ENCODE assay signal across 9 cellular contexts in genomic region chr21:35428489-35428888, GRCh38.
DNase-seq lines count a peak whose midpoint lies in the region; ATAC-seq and TF ChIP-seq lines count a peak whose summit lies in the region.
"Had no signal": no experiment of that assay in that cellular context is flagged by ENCODE, and none has a peak within 500 bp of the region (broad histone marks: within the 10 kb centered on the region; RNA-seq: fewer than 3 reads in every experiment).

No MANE protein-coding gene starts in this region.

- H3K27me3 ChIP-seq in left lung (peaks cover 0 to 20% of the 10 kb centered on the region in 2 donors), MG63 (no peaks in the 10 kb centered on the region), Karpas-422 (ENCODE audit: low read length) (no peaks in the 10 kb centered on the region)

- H3K9me3 Mint-ChIP-seq in activated naive CD8-positive, alpha-beta T cell treated with anti-CD3 and anti-CD28 coated beads for 36 hours: peaks cover 13% of the 10 kb centered on the region

- peak overlapping the region; percentile 76 for H3K27ac Mint-ChIP-seq in activated naive CD8-positive, alpha-beta T cell treated with anti-CD3 and anti-CD28 coated beads for 36 hours
- H3K27ac Mint-ChIP-seq: memory B cell had no signal

- H3K9me3 ChIP-seq in left lung: peaks cover 0 to 22% of the 10 kb centered on the region in 2 donors
- no peaks in the 10 kb centered on the region for H3K9me3 ChIP-seq in MG63
- no peaks in the 10 kb centered on the region for H3K9me3 ChIP-seq in Karpas-422 (ENCODE audit: low read length)

- H3K36me3 ChIP-seq in left lung (no peaks in the 10 kb centered on the region), MG63 (no peaks in the 10 kb centered on the region), Karpas-422 (ENCODE audit: insufficient read depth, low read length) (no peaks in the 10 kb centered on the region)

- H3K79me2 ChIP-seq in Karpas-422 (ENCODE audit: low read length): no peaks in the 10 kb centered on the region

- peaks cover 7% of the 10 kb centered on the region for H3K36me3 Mint-ChIP-seq in activated naive CD8-positive, alpha-beta T cell treated with anti-CD3 and anti-CD28 coated beads for 36 hours

- H3K4me3 ChIP-seq in left lung (no peak overlapping the region), MG63 (no peak overlapping the region), Karpas-422 (ENCODE audit: low read length) (no peak overlapping the region)

- H4K20me1 ChIP-seq in Karpas-422 (ENCODE audit: insufficient read depth, low read depth, low read length): no peaks in the 10 kb centered on the region

- H2AFZ ChIP-seq in Karpas-422 (ENCODE audit: low read length): no peak overlapping the region

- intact Hi-C loops in left lung (cut with DNase I): no loop called here

- DNase-seq in activated naive CD8-positive, alpha-beta T cell treated with anti-CD3 and anti-CD28 coated beads for 36 hours: peak; percentile 14
- DNase-seq in left lung: peak; percentile 57 to 63
- DNase-seq in stimulated activated CD8-positive, alpha-beta memory T cell treated with anti-CD3 and anti-CD28 coated beads, Interleukin-12 subunit alpha, Interleukin-12 subunit beta, amount 100 ng/mL, for 4 hours (ENCODE audit: low read depth): peak; percentile 15
- DNase-seq in NCI-H524 (lab: John Stamatoyannopoulos, UW): no peak
- no peak for DNase-seq in MG63
- DNase-seq in Karpas-422: no peak

- H3K4me3 Mint-ChIP-seq in activated naive CD8-positive, alpha-beta T cell treated with anti-CD3 and anti-CD28 coated beads for 36 hours: peak overlapping the region; percentile 58
- H3K4me3 Mint-ChIP-seq: memory B cell had no signal

- TF ChIP-seq CTCF in left lung (IDR thresholded peaks at IDR 0.05): no peak

- ATAC-seq in SK-N-SH treated with all-trans-retinoic acid at 6 μM for 48 hours (peak; percentile 88), left lung (peak; percentile 81), HG03460 (IDR thresholded peaks at IDR 0.05; ENCODE audit: unreplicated experiment) (no peak)

- H3K4me2 ChIP-seq in Karpas-422 (ENCODE audit: low read depth, low read length, poor library complexity, severe bottlenecking): no peak overlapping the region

- H3K9ac ChIP-seq in Karpas-422 (ENCODE audit: low read length): no peak overlapping the region

- H3K27ac ChIP-seq in left lung (peak overlapping the region; percentile 49 to 72), Karpas-422 (ENCODE audit: low read length) (no peak overlapping the region)

- H3K9me2 ChIP-seq in Karpas-422 (replicated peaks; ENCODE audit: insufficient read depth, low read length): no peaks in the 10 kb centered on the region

- H3K4me1 Mint-ChIP-seq in activated naive CD8-positive, alpha-beta T cell treated with anti-CD3 and anti-CD28 coated beads for 36 hours: peaks cover 25% of the 10 kb centered on the region
- H3K4me1 Mint-ChIP-seq: memory B cell had no signal

- H3K4me1 ChIP-seq in left lung (peaks cover 5 to 23% of the 10 kb centered on the region in 2 donors), Karpas-422 (ENCODE audit: low read length) (peaks cover 12% of the 10 kb centered on the region)

- no peaks in the 10 kb centered on the region for H3K27me3 Mint-ChIP-seq in activated naive CD8-positive, alpha-beta T cell treated with anti-CD3 and anti-CD28 coated beads for 36 hours

TF ChIP-seq in SK-N-SH treated with all-trans-retinoic acid at 6 μM for 48 hours, 23 proteins besides CTCF, POLR2A, EP300 and RAD21:
- TF ChIP-seq CSRNP3 (CRISPR knock-in tag; IDR thresholded peaks at IDR 0.05) (no peak), ISL1 (CRISPR knock-in tag; IDR thresholded peaks at IDR 0.05) (no peak), ZNF70 (CRISPR knock-in tag; IDR thresholded peaks at IDR 0.05) (no peak), CSDC2 (CRISPR knock-in tag; IDR thresholded peaks at IDR 0.05) (no peak), POU6F1 (CRISPR knock-in tag; IDR thresholded peaks at IDR 0.05; ENCODE audit: borderline replicate concordance, low read depth) (no peak), ZC3H10 (CRISPR knock-in tag; IDR thresholded peaks at IDR 0.05) (no peak), TOX (CRISPR knock-in tag; IDR thresholded peaks at IDR 0.05; ENCODE audit: borderline replicate concordance) (no peak), ZNF565 (CRISPR knock-in tag; conservative IDR thresholded peaks at IDR 0.05; ENCODE audit: low read depth) (no peak), ARNTL (CRISPR knock-in tag; IDR thresholded peaks at IDR 0.05; ENCODE audit: borderline replicate concordance, low read depth) (no peak), PATZ1 (CRISPR knock-in tag; IDR thresholded peaks at IDR 0.05; ENCODE audit: borderline replicate concordance) (no peak), SNAI2 (CRISPR knock-in tag; IDR thresholded peaks at IDR 0.05) (no peak), RARB (CRISPR knock-in tag; IDR thresholded peaks at IDR 0.05) (no peak), ZFP3 (CRISPR knock-in tag; IDR thresholded peaks at IDR 0.05) (no peak), TCF4 (CRISPR knock-in tag; IDR thresholded peaks at IDR 0.05; ENCODE audit: borderline replicate concordance) (no peak), CREB5 (CRISPR knock-in tag; IDR thresholded peaks at IDR 0.05; ENCODE audit: low read depth) (no peak), ZFP30 (CRISPR knock-in tag; IDR thresholded peaks at IDR 0.05) (no peak), ESRRG (CRISPR knock-in tag; IDR thresholded peaks at IDR 0.05) (no peak), OSR1 (CRISPR knock-in tag; IDR thresholded peaks at IDR 0.05) (no peak)
TF ChIP-seq in SK-N-SH treated with all-trans-retinoic acid at 6 μM for 48 hours: peak in this region for 0.

Comparison
In these comparisons a context has a peak if more than half of its experiments do, and no peak if none do; other contexts are left out.
1. DNase-seq: peak in activated naive CD8-positive, alpha-beta T cell treated with anti-CD3 and anti-CD28 coated beads for 36 hours (single experiment), left lung (2 of 2) and stimulated activated CD8-positive, alpha-beta memory T cell treated with anti-CD3 and anti-CD28 coated beads, Interleukin-12 subunit alpha, Interleukin-12 subunit beta, amount 100 ng/mL, for 4 hours (single experiment); none in NCI-H524 (0 of 2), MG63 (single experiment) and Karpas-422 (single experiment).